8 cellular contexts compared by ENCODE assay signal in the genomic region with DNA sequence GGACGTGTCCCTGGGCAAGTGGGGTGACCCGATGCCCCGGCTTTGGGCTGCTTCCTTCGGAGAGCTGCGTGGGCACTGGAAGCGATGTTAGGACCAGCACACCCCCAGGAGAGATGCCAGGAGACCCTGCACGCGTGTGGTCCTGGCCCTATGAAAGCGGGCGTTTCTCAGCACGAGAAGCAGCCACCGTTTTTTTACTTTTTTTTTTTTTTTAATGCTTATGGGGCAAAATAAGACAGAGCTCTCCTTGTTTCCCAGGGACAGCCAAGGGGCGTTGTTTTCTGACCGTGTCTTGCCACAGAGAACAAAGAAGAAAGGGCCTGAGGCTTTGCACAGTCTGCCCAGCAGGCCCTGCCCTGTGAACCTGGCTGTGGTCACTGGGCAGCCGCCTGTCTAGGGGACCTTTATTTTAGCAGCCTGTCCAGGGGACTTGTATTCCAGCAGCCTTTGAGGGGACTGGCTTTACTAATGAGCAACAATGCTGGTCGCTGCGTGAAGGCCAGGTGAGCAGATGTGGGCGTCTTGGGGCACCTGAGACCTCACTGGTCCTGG. TPM values are rescaled to one million over a fixed set of nuclear protein-coding genes. Genes with fewer than 3 reads are reported as not detected.
DNase-seq lines count a peak whose midpoint lies in the region; ATAC-seq, FAIRE-seq and TF ChIP-seq lines count a peak whose summit lies in the region.

No MANE protein-coding gene starts in this region.

- peaks cover 32 to 35% of the 10 kb centered on the region in 2 donors for H3K4me1 ChIP-seq in mucosa of rectum (ENCODE audit: control insufficient read depth in 2 of 2, insufficient read depth in 2 of 2, low read length in 2 of 2)

- CTCF ChIA-PET in AG04450 (lab: Charles Lee) = no interaction called here

- no peak for FAIRE-seq in bronchial epithelial cell (lab: Jason Lieb, UNC)

- H3K4me1 Mint-ChIP-seq in IgD-negative memory B cell = peaks cover 0 to 11% (median 8%) of the 10 kb centered on the region in 3 donors

- no peak for TF ChIP-seq CTCF in AG04450 (IDR thresholded peaks at IDR 0.05; ENCODE audit: low read depth, low read length)
- TF ChIP-seq CTCF in bronchial epithelial cell (IDR thresholded peaks at IDR 0.05; ENCODE audit: insufficient read depth, low read length, severe bottlenecking) = no peak

- H3K27me3 Mint-ChIP-seq in IgD-negative memory B cell = peaks cover 4% of the 10 kb centered on the region

- no peaks in the 10 kb centered on the region for H3K9me3 Mint-ChIP-seq in IgD-negative memory B cell

- H3K4me3 ChIP-seq in AG04450 (ENCODE audit: low read depth, low read length) = peak overlapping the region; percentile 66
- peak overlapping the region; percentile 62 for H3K4me3 ChIP-seq in bronchial epithelial cell (ENCODE audit: low read depth, low read length)
- peak overlapping the region; percentile 75 to 76 for H3K4me3 ChIP-seq in mucosa of rectum (ENCODE audit: low read length in 2 of 2)

- ATAC-seq in HG03095 (IDR thresholded peaks at IDR 0.05; ENCODE audit: unreplicated experiment) (no peak), esophagus mucosa (no peak)

- peak overlapping the region in 1 of 3 donors; percentile 80 for H3K27ac Mint-ChIP-seq in IgD-negative memory B cell

- H3K27ac ChIP-seq in AG04450 (ENCODE audit: low read depth, low read length) = no peak overlapping the region
- H3K27ac ChIP-seq in mucosa of rectum (ENCODE audit: low read depth in 2 of 2, low read length in 2 of 2) = peak overlapping the region; percentile 78 to 83

- no peaks in the 10 kb centered on the region for H3K9me3 ChIP-seq in AG04450 (ENCODE audit: control insufficient read depth, insufficient read depth, low read length)
- no peaks in the 10 kb centered on the region for H3K9me3 ChIP-seq in mucosa of rectum (ENCODE audit: control insufficient read depth in 2 of 2, low read length in 2 of 2)

- DNase-seq in AG04450 (ENCODE audit: low read depth, low spot score) = no peak
- no peak for DNase-seq in bronchial epithelial cell (ENCODE audit: low read depth)
- no peak for DNase-seq in activated gamma-delta T cell (lab: John Stamatoyannopoulos, UW)
- no peak for DNase-seq in cerebellum (ENCODE audit: low spot score)

- H3K36me3 Mint-ChIP-seq in IgD-negative memory B cell = no peaks in the 10 kb centered on the region

- POLR2A ChIA-PET in AG04450 (lab: Yijun Ruan, JAX) = interaction anchor here (1.1 to 1.5 kb wide), 4 partner anchors 9 to 130 kb away, joined by 3 to 12 read pairs (median 6); partner anchors contain the start of genes MCRIP1 and MRPL12

- H3K9ac ChIP-seq in mucosa of rectum (ENCODE audit: low read depth in 1 of 2, low read length in 2 of 2) = peak overlapping the region; percentile 74 to 77

- H3K36me3 ChIP-seq in bronchial epithelial cell (ENCODE audit: control insufficient read depth, insufficient read depth, low read length) (peaks cover 7% of the 10 kb centered on the region), mucosa of rectum (ENCODE audit: control insufficient read depth in 2 of 2, insufficient read depth in 2 of 2, low read length in 2 of 2) (peaks cover under 1 to 10% of the 10 kb centered on the region in 2 donors)

- H3K27me3 ChIP-seq in AG04450 (ENCODE audit: control insufficient read depth, insufficient read depth, low read length) = no peaks in the 10 kb centered on the region
- H3K27me3 ChIP-seq in bronchial epithelial cell (ENCODE audit: control insufficient read depth, insufficient read depth, low read length) = no peaks in the 10 kb centered on the region
- no peaks in the 10 kb centered on the region for H3K27me3 ChIP-seq in mucosa of rectum (ENCODE audit: control insufficient read depth in 2 of 2, insufficient read depth in 2 of 2, low read length in 2 of 2)

- peak overlapping the region; percentile 19 to 91 (median 81) for H3K4me3 Mint-ChIP-seq in IgD-negative memory B cell

RNA-seq across cellular contexts. Expression of gene SLC25A10, which starts 1.0 kb away (rescaled TPM):
- 3.3 and 4.1 TPM in 2 replicates for polyA plus RNA-seq in AG04450 (2011; rRNA removed)
- polyA minus RNA-seq in AG04450 (2011; rRNA and poly(A)+ RNA removed) = 3.3 and 5.4 TPM in 2 replicates
- 2.4 TPM for polyA plus RNA-seq in IgD-negative memory B cell
- 20.3 and 21.1 TPM in 2 replicates for total RNA-seq in bronchial epithelial cell
- 11.2 TPM for total RNA-seq in cerebellum
- total RNA-seq in esophagus mucosa = 37.2 TPM

RNA-seq across cellular contexts. Expression of gene MRPL12, which starts 9.9 kb away (rescaled TPM):
- polyA plus RNA-seq in AG04450 (2011; rRNA removed) (52.1 and 69.2 TPM in 2 replicates), IgD-negative memory B cell (63.7 TPM)
- polyA minus RNA-seq in AG04450 (2011; rRNA and poly(A)+ RNA removed) = 29.3 and 35.3 TPM in 2 replicates
- total RNA-seq in bronchial epithelial cell (11.6 and 13.6 TPM in 2 replicates), cerebellum (2.3 TPM), esophagus mucosa (89.5 TPM)

RNA-seq across cellular contexts. Expression of gene HGS, which starts 29.3 kb away (rescaled TPM):
- 71.5 and 83.0 TPM in 2 replicates for polyA plus RNA-seq in AG04450 (2011; rRNA removed)
- polyA minus RNA-seq in AG04450 (2011; rRNA and poly(A)+ RNA removed) = 145 and 167 TPM in 2 replicates
- polyA plus RNA-seq in IgD-negative memory B cell = 37.6 TPM
- total RNA-seq in bronchial epithelial cell = 77.7 and 84.4 TPM in 2 replicates
- total RNA-seq in cerebellum = 40.6 TPM
- 62.5 TPM for total RNA-seq in esophagus mucosa

RNA-seq across cellular contexts. Expression of gene ARL16, which starts 29.5 kb away (rescaled TPM):
- polyA plus RNA-seq in AG04450 (2011; rRNA removed) = 44.7 and 48.0 TPM in 2 replicates
- 15.2 and 22.4 TPM in 2 replicates for polyA minus RNA-seq in AG04450 (2011; rRNA and poly(A)+ RNA removed)
- polyA plus RNA-seq in IgD-negative memory B cell = 33.2 TPM
- total RNA-seq in bronchial epithelial cell = 23.0 and 25.8 TPM in 2 replicates
- total RNA-seq in cerebellum = 29.0 TPM
- total RNA-seq in esophagus mucosa = 24.3 TPM

RNA-seq across cellular contexts. Expression of gene CCDC137, which starts 46.5 kb away (rescaled TPM):
- polyA plus RNA-seq in AG04450 (2011; rRNA removed) (10.7 and 10.9 TPM in 2 replicates), IgD-negative memory B cell (27.9 TPM)
- 2.2 and 3.9 TPM in 2 replicates for polyA minus RNA-seq in AG04450 (2011; rRNA and poly(A)+ RNA removed)
- total RNA-seq in bronchial epithelial cell (6.8 and 10.2 TPM in 2 replicates), cerebellum (3.3 TPM), esophagus mucosa (21.4 TPM)
